Comparison of ENCODE assay signal across 20 cellular contexts in genomic region chr17:5817475-5818395, GRCh38.
"Had no signal": no experiment of that assay in that cellular context is flagged by ENCODE, and none has a peak within 500 bp of the region (broad histone marks: within the 10 kb centered on the region; RNA-seq: fewer than 3 reads in every experiment).

No MANE protein-coding gene starts in this region.

- H3K27me3 ChIP-seq: adrenal gland, body of pancreas, SJCRH30 had no signal

- DNase-seq: activated CD4-positive, alpha-beta T cell treated with anti-CD3 and anti-CD28 coated beads, Interleukin-2, amount 10 ng/mL, durations not matched to agents 24 days and 14 days; activated CD4-positive, alpha-beta T cell treated with anti-CD3 and anti-CD28 coated beads, Interleukin-2, amount 50 U/mL, for 4 hours; activated CD8-positive, alpha-beta T cell treated with anti-CD3 and anti-CD28 coated beads for 36 hours; activated gamma-delta T cell; activated naive CD4-positive, alpha-beta T cell treated with anti-CD3 and anti-CD28 coated beads for 36 hours; activated T-cell treated with anti-CD3 and anti-CD28 coated beads, Interleukin-2, amount 50 U/mL, for 24 hours; adrenal gland; body of pancreas; NCI-H1092 treated with DMSO at 0.1 percent for 48 hours; NCI-H1417 treated with DMSO at 0.1 percent for 48 hours; NCI-H187 treated with DMSO at 0.1 percent for 48 hours; NCI-H345; NCI-H524 treated with DMSO at 0.1 percent for 48 hours; SHP77 had no signal

- ATAC-seq: activated CD8-positive, alpha-beta T cell treated with anti-CD3 and anti-CD28 coated beads for 36 hours; activated naive CD4-positive, alpha-beta T cell treated with anti-CD3 and anti-CD28 coated beads, Interleukin-2, amount 50 U/mL, for 72 hours; body of pancreas; Panc1 had no signal

- H3K27ac Mint-ChIP-seq: activated CD4-positive, alpha-beta T cell treated with anti-CD3 and anti-CD28 coated beads, Interleukin-2, amount 10 ng/mL, durations not matched to agents 24 days and 14 days; activated CD8-positive, alpha-beta T cell treated with anti-CD3 and anti-CD28 coated beads for 36 hours; activated naive CD4-positive, alpha-beta T cell treated with anti-CD3 and anti-CD28 coated beads for 36 hours; activated naive CD4-positive, alpha-beta T cell treated with anti-CD3 and anti-CD28 coated beads, Interleukin-2, amount 50 U/mL, for 72 hours; activated T-cell treated with anti-CD3 and anti-CD28 coated beads, Interleukin-2, amount 50 U/mL, for 24 hours; activated T-helper 2 cell treated with anti-CD3 and anti-CD28 coated beads, Interferon-gamma antibody, Interleukin-2, Interleukin-4, amounts not matched to agents 10 μg/mL and 5 μg/mL and 100 μg/mL, durations not matched to agents 14 hours and 24 hours and 36 hours had no signal

- H3K4me1 Mint-ChIP-seq: activated CD4-positive, alpha-beta T cell treated with anti-CD3 and anti-CD28 coated beads, Interleukin-2, amount 10 ng/mL, durations not matched to agents 24 days and 14 days had no signal

- H3K9me3 Mint-ChIP-seq: activated CD4-positive, alpha-beta T cell treated with anti-CD3 and anti-CD28 coated beads, Interleukin-2, amount 10 ng/mL, durations not matched to agents 24 days and 14 days; activated naive CD4-positive, alpha-beta T cell treated with anti-CD3 and anti-CD28 coated beads for 36 hours; activated T-cell treated with anti-CD3 and anti-CD28 coated beads, Interleukin-2, amount 50 U/mL, for 24 hours; activated T-helper 2 cell treated with anti-CD3 and anti-CD28 coated beads, Interferon-gamma antibody, Interleukin-2, Interleukin-4, amounts not matched to agents 10 μg/mL and 5 μg/mL and 100 μg/mL, durations not matched to agents 14 hours and 24 hours and 36 hours had no signal

- H3K9me3 ChIP-seq: adrenal gland, body of pancreas, breast epithelium, SJCRH30 had no signal

- H3K4me3 Mint-ChIP-seq: activated CD4-positive, alpha-beta T cell treated with anti-CD3 and anti-CD28 coated beads, Interleukin-2, amount 10 ng/mL, durations not matched to agents 24 days and 14 days; activated CD8-positive, alpha-beta T cell treated with anti-CD3 and anti-CD28 coated beads for 36 hours; activated naive CD4-positive, alpha-beta T cell treated with anti-CD3 and anti-CD28 coated beads for 36 hours; activated T-cell treated with anti-CD3 and anti-CD28 coated beads, Interleukin-2, amount 50 U/mL, for 24 hours had no signal

- H3K27ac ChIP-seq: adrenal gland, body of pancreas, breast epithelium, SJCRH30, SK-N-MC had no signal

- H3K4me1 ChIP-seq: adrenal gland, body of pancreas, breast epithelium, SJCRH30 had no signal

- H3K4me3 ChIP-seq: adrenal gland, body of pancreas, breast epithelium, SJCRH30, SK-N-MC had no signal

- H3K36me3 ChIP-seq: adrenal gland, breast epithelium, SJCRH30 had no signal
